ENCODE assay signal across 31 cellular contexts in genomic region chr13:44676534-44676933, GRCh38.
"Had no signal": no experiment of that assay in that cellular context is flagged by ENCODE, and none has a peak within 500 bp of the region (broad histone marks: within the 10 kb centered on the region; RNA-seq: fewer than 3 reads in every experiment).

No MANE protein-coding gene starts in this region.

- H3K4me3 ChIP-seq: body of pancreas, esophagus muscularis mucosa, gastroesophageal sphincter, heart right ventricle had no signal

- H3K27ac ChIP-seq: body of pancreas, esophagus muscularis mucosa, gastroesophageal sphincter, heart right ventricle had no signal

- H3K36me3 ChIP-seq: esophagus muscularis mucosa, gastroesophageal sphincter, heart right ventricle had no signal

- DNase-seq: activated CD4-positive, alpha-beta memory T cell treated with anti-CD3 and anti-CD28 coated beads, Interleukin-2, amount 10 ng/mL, durations not matched to agents 7 days and 5 days; activated CD4-positive, alpha-beta T cell treated with anti-CD3 and anti-CD28 coated beads for 36 hours; activated CD4-positive, alpha-beta T cell treated with anti-CD3 and anti-CD28 coated beads, Interleukin-2, amount 10 ng/mL, durations not matched to agents 7 days and 5 days; activated CD4-positive, alpha-beta T cell treated with anti-CD3 and anti-CD28 coated beads, Interleukin-2, amount 50 U/mL, for 4 hours; activated CD4-positive, CD25-positive, alpha-beta regulatory T cell; activated CD4-positive, CD25-positive, alpha-beta regulatory T cell treated with anti-CD3 and anti-CD28 coated beads, Interleukin-2, amount 50 U/mL, for 72 hours; activated CD8-positive, alpha-beta memory T cell treated with anti-CD3 and anti-CD28 coated beads, Interleukin-2, amount 50 U/mL, for 48 hours; activated gamma-delta T cell; activated naive CD4-positive, alpha-beta T cell; activated naive CD4-positive, alpha-beta T cell treated with anti-CD3 and anti-CD28 coated beads, Interleukin-2, amount 10 ng/mL, durations not matched to agents 7 days and 5 days; activated naive CD8-positive, alpha-beta T cell treated with anti-CD3 and anti-CD28 coated beads, Interleukin-2, amount 10 ng/mL, durations not matched to agents 7 days and 5 days; activated T-cell treated with anti-CD3 and anti-CD28 coated beads for 4 hours; activated T-cell treated with anti-CD3 and anti-CD28 coated beads, Interleukin-2, amount 50 U/mL, for 24 hours; activated T-cell treated with anti-CD3 and anti-CD28 coated beads, Interleukin-2, amount 50 U/mL, for 72 hours; amniotic stem cell; anterior cingulate cortex; body of pancreas; caudate nucleus; cortex of kidney; dermis blood vessel endothelial cell; effector CD4-positive, alpha-beta T cell; effector memory CD8-positive, alpha-beta T cell; erythroblast; foreskin melanocyte; heart right ventricle; T-helper 1 cell; T-helper 17 cell; T1000 had no signal

- H3K4me1 ChIP-seq: body of pancreas, esophagus muscularis mucosa, gastroesophageal sphincter, heart right ventricle had no signal

- H3K27me3 ChIP-seq: body of pancreas, esophagus muscularis mucosa, gastroesophageal sphincter, heart right ventricle had no signal

- ATAC-seq: activated CD4-positive, alpha-beta T cell treated with anti-CD3 and anti-CD28 coated beads for 36 hours; activated naive CD4-positive, alpha-beta T cell treated with anti-CD3 and anti-CD28 coated beads, Interleukin-2, amount 50 U/mL, for 72 hours; activated T-cell treated with anti-CD3 and anti-CD28 coated beads, Interleukin-2, amount 50 U/mL, for 72 hours; body of pancreas; effector memory CD8-positive, alpha-beta T cell; gastroesophageal sphincter; heart right ventricle; T-helper 17 cell had no signal

- H3K9me3 ChIP-seq: body of pancreas, esophagus muscularis mucosa, gastroesophageal sphincter, heart right ventricle had no signal
